In the genomic region with DNA sequence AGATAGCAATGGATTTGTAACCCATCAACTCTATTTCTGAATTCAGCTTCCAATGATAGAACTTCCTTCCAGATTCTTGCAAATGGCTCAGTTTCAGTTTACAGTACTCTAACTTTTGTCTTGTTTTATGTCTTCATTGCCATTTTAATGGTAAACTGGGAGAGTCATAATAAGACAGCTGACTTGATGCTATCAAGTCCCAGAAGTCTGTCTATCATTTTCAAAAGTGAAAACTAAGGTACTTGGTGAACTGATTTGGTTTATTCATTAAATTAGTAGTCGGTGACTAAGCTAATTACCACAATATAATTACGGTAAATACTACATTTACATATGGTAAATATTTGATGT, we compare ENCODE assay signal across 8 cellular contexts. TPM values are rescaled to one million over a fixed set of nuclear protein-coding genes. Genes with fewer than 3 reads are reported as not detected.
DNase-seq lines count a peak whose midpoint lies in the region; ATAC-seq, FAIRE-seq and TF ChIP-seq lines count a peak whose summit lies in the region.

No MANE protein-coding gene starts in this region.

- TF ChIP-seq EP300 in upper lobe of left lung (IDR thresholded peaks at IDR 0.05) = no peak

- dilution Hi-C loops in endothelial cell of umbilical vein (cut with MboI; ENCODE audit: extremely low pct_ligation_motif_present, low sequenced_read_pairs) = no loop called here

- ATAC-seq in GM19455 (IDR thresholded peaks at IDR 0.05; ENCODE audit: unreplicated experiment) (peak; percentile 39), HG03520 (IDR thresholded peaks at IDR 0.05; ENCODE audit: unreplicated experiment) (peak; percentile 18), upper lobe of left lung (ENCODE audit: low FRiP score in 2 of 2) (peak in 1 of 2 donors; percentile 39)

- peaks cover 17% of the 10 kb centered on the region for H3K4me1 ChIP-seq in endothelial cell of umbilical vein (ENCODE audit: control insufficient read depth, extremely low read depth, insufficient read depth, low read length)
- peaks cover 7 to 20% (median 13%) of the 10 kb centered on the region in 4 donors for H3K4me1 ChIP-seq in upper lobe of left lung

- H3K79me2 ChIP-seq in endothelial cell of umbilical vein (ENCODE audit: control insufficient read depth, insufficient read depth, low read length) = no peaks in the 10 kb centered on the region

- no peak overlapping the region for H3K9ac ChIP-seq in endothelial cell of umbilical vein (replicated peaks; ENCODE audit: extremely low read depth, insufficient read depth, low read length)

- H3K9me3 ChIP-seq in endothelial cell of umbilical vein (replicated peaks; ENCODE audit: control insufficient read depth, insufficient read depth, low read length) (no peaks in the 10 kb centered on the region), upper lobe of left lung (no peaks in the 10 kb centered on the region)

- CTCF ChIA-PET in endothelial cell of umbilical vein (lab: Charles Lee) = interaction anchor here (0.9 to 9.0 kb wide), 12 partner anchors 13 to 493 kb away, joined by 3 to 468 read pairs (median 6); partner anchors contain the start of gene ARID5B

- peak overlapping the region; percentile 65 for H3K27ac ChIP-seq in endothelial cell of umbilical vein (ENCODE audit: insufficient read depth, low read depth, low read length)
- peak overlapping the region; percentile 44 to 77 (median 58) for H3K27ac ChIP-seq in upper lobe of left lung

- no peak for TF ChIP-seq CTCF in AG09309 (IDR thresholded peaks at IDR 0.05; ENCODE audit: control insufficient read depth, insufficient read depth, low read depth, low read length, missing control alignments)
- TF ChIP-seq CTCF in endothelial cell of umbilical vein (IDR thresholded peaks at IDR 0.05; ENCODE audit: extremely low read depth in 1 of 2, insufficient read depth in 1 of 2, low read depth in 1 of 2, low read length in 2 of 2) = no peak
- TF ChIP-seq CTCF in upper lobe of left lung (IDR thresholded peaks at IDR 0.05) = no peak

- no peaks in the 10 kb centered on the region for H3K36me3 ChIP-seq in endothelial cell of umbilical vein (ENCODE audit: control insufficient read depth in 2 of 2, extremely low read depth in 1 of 2, insufficient read depth in 2 of 2, low read length in 2 of 2)
- no peaks in the 10 kb centered on the region for H3K36me3 ChIP-seq in upper lobe of left lung

- H2AFZ ChIP-seq in endothelial cell of umbilical vein (ENCODE audit: low read depth, low read length) = peak overlapping the region; percentile 21

- TF ChIP-seq POLR2A in endothelial cell of umbilical vein (IDR thresholded peaks at IDR 0.05; ENCODE audit: low read depth, low read length) (no peak), upper lobe of left lung (IDR thresholded peaks at IDR 0.05) (no peak)

- WGBS in upper lobe of left lung, 2 donors = 69 to 84% methylated on average over 2 of the region's 2 CpGs

- no peaks in the 10 kb centered on the region for H4K20me1 ChIP-seq in endothelial cell of umbilical vein (replicated peaks; ENCODE audit: control insufficient read depth, extremely low read depth, insufficient read depth, low read length)

- H3K27me3 ChIP-seq in endothelial cell of umbilical vein (ENCODE audit: control insufficient read depth in 2 of 2, insufficient read depth in 2 of 2, low read length in 2 of 2) = no peaks in the 10 kb centered on the region
- H3K27me3 ChIP-seq in upper lobe of left lung = no peaks in the 10 kb centered on the region

- H3K4me3 ChIP-seq in AG09309 (ENCODE audit: control insufficient read depth, low read depth, low read length) (peak overlapping the region; percentile 12), endothelial cell of umbilical vein (replicated peaks in 1 of 3; ENCODE audit: insufficient read depth in 1 of 3, low read depth in 1 of 3, low read length in 3 of 3) (no peak overlapping the region), upper lobe of left lung (peak overlapping the region in 2 of 4 donors; percentile 21 to 30)

- BruUV-seq in endothelial cell of umbilical vein (replicated peaks; lab: Mats Ljungman, UMichigan) = no TSS peak

- intact Hi-C loops in endothelial cell of umbilical vein (cut with micrococcal nuclease) = loop anchor here (1.0 kb wide), 1 partner anchor 112 kb away; no protein-coding TSS in a partner anchor

- FAIRE-seq in endothelial cell of umbilical vein (lab: Jason Lieb, UNC) = no peak

- no peak for DNase-seq in AG09309 (ENCODE audit: low read depth)
- DNase-seq in endothelial cell of umbilical vein (ENCODE audit: low read depth, low spot score) = no peak
- DNase-seq in upper lobe of left lung = no peak
- no peak for DNase-seq in DMS 273 (lab: John Stamatoyannopoulos, UW; ENCODE audit: unreplicated experiment)
- DNase-seq in superior temporal gyrus (ENCODE audit: extremely low spot score) = no peak
- no peak for DNase-seq in SW 1271 (lab: John Stamatoyannopoulos, UW)

- H3K4me2 ChIP-seq in endothelial cell of umbilical vein (ENCODE audit: insufficient read depth, low read length) = peak overlapping the region; percentile 49

- no peaks in the 10 kb centered on the region for H3K9me1 ChIP-seq in endothelial cell of umbilical vein (replicated peaks; ENCODE audit: control insufficient read depth, extremely low read depth, insufficient read depth, low read length)

- POLR2A ChIA-PET in endothelial cell of umbilical vein (lab: Charles Lee) = interaction anchor here (1.1 kb wide), 1 partner anchor 194 kb away, joined by 3 read pairs; no protein-coding TSS in a partner anchor

TF ChIP-seq in endothelial cell of umbilical vein, 7 proteins besides CTCF, POLR2A, EP300 and RAD21:
- no peak for TF ChIP-seq POLR2AphosphoS5 (IDR thresholded peaks at IDR 0.05; ENCODE audit: insufficient read depth, low read depth, low read length)

RNA-seq across cellular contexts. Expression of gene RTKN2, which starts 25.0 kb away (rescaled TPM):
- total RNA-seq in endothelial cell of umbilical vein = 4.8 and 5.5 TPM in 2 replicates
- polyA plus RNA-seq in endothelial cell of umbilical vein = 0.48 and 0.65 TPM in 2 replicates
- polyA plus RNA-seq in endothelial cell of umbilical vein (2011; cell fraction: cytosol; rRNA removed) = 0.78 and 0.83 TPM in 2 replicates
- polyA plus RNA-seq in endothelial cell of umbilical vein (2011; cell fraction: nucleus; rRNA removed) = 1.6 and 2.5 TPM in 2 replicates
- 0.27 and 0.67 TPM in 2 replicates for polyA plus RNA-seq in endothelial cell of umbilical vein (2012)
- 1.2 and 1.5 TPM in 2 replicates for polyA minus RNA-seq in endothelial cell of umbilical vein
- polyA minus RNA-seq in endothelial cell of umbilical vein (2011; cell fraction: cytosol; rRNA and poly(A)+ RNA removed) = 1.1 TPM
- 2.7 and 5.2 TPM in 2 replicates for polyA minus RNA-seq in endothelial cell of umbilical vein (2011; cell fraction: nucleus; rRNA and poly(A)+ RNA removed)
- 10 to 100 TPM; 47.1 to 99.5 (median 60.0) TPM for total RNA-seq in upper lobe of left lung
